13 cellular contexts compared by ENCODE assay signal in the genomic region with DNA sequence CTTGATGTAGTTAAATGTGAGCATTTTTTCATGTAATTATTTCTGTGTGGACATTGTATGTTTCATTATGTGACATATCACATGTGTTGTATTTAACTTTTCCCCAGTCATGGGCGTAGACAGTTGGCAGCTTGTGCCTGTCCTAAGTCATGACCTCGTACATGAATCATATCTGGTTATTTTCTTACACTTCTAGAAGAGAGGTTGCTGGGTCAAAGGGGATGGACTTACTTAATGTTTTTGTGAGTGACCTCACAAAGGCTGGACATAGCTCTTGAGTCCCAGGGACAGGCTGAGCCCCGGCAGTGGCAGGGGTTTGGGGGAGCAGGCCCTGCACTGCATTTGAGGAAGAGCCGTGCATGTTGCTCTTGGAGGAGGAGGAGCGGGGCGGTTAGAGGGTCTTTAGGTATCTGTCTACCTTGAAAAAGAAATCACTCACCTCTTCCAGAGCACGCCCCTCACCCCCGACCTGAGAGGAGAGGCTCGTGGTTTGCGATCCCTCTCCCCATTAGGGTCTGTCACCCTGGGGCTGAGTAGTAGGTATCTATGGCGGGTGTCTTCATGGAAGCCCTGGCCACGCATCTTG. TPM values are rescaled to one million over a fixed set of nuclear protein-coding genes. Genes with fewer than 3 reads are reported as not detected.
DNase-seq lines count a peak whose midpoint lies in the region; ATAC-seq, FAIRE-seq and TF ChIP-seq lines count a peak whose summit lies in the region.
"Had no signal": no experiment of that assay in that cellular context is flagged by ENCODE, and none has a peak within 500 bp of the region (broad histone marks: within the 10 kb centered on the region; RNA-seq: fewer than 3 reads in every experiment).

No MANE protein-coding gene starts in this region.

- no peaks in the 10 kb centered on the region for H3K79me2 ChIP-seq in K562 (ENCODE audit: control insufficient read depth, insufficient read depth, low read length)

- no peak for TF ChIP-seq CTCF in HEK293 (tag by site-specific recombination; IDR thresholded peaks at IDR 0.05)
- no peak for TF ChIP-seq CTCF in K562 (IDR thresholded peaks at IDR 0.05 in 2 of 3, conservative IDR thresholded peaks at IDR 0.05 in 1 of 3; ENCODE audit: insufficient read depth in 2 of 3, low read depth in 1 of 3, low read length in 3 of 3)

- H3K36me3 ChIP-seq in HEK293 (ENCODE audit: control insufficient read depth in 2 of 2, insufficient read depth in 1 of 2, low read length in 2 of 2) (peaks cover 37 to 60% of the 10 kb centered on the region in 2 experiments), K562 (ENCODE audit: control insufficient read depth, insufficient read depth, low read length) (peaks cover 61% of the 10 kb centered on the region)

- H3K4me1 Mint-ChIP-seq in stimulated activated naive B cell treated with anti-CD40 and anti-IgM and Interleukin-4, amounts not matched to agents 10 μg/mL and 1 μg/mL and 100 μg/mL, for 72 hours: peaks cover 17 to 23% of the 10 kb centered on the region in 2 donors
- no peaks in the 10 kb centered on the region for H3K4me1 Mint-ChIP-seq in stimulated activated effector memory CD8-positive, alpha-beta T cell treated with anti-CD3 and anti-CD28 coated beads, Interleukin-12 subunit alpha, Interleukin-12 subunit beta, amount 100 ng/mL, for 72 hours
- H3K4me1 Mint-ChIP-seq: brain, neural progenitor cell had no signal

- H3K4me1 ChIP-seq in HEK293 (ENCODE audit: control insufficient read depth, insufficient read depth, low read length): no peaks in the 10 kb centered on the region
- H3K4me1 ChIP-seq in K562 (replicated peaks in 1 of 2; ENCODE audit: control insufficient read depth in 2 of 2, insufficient read depth in 2 of 2, low read length in 2 of 2): no peaks in the 10 kb centered on the region
- H3K4me1 ChIP-seq: neural progenitor cell had no signal

- no peak for FAIRE-seq in K562 (lab: Jason Lieb, UNC)

- peak overlapping the region; percentile 63 for H3K27ac Mint-ChIP-seq in stimulated activated naive B cell treated with anti-CD40 and anti-IgM and Interleukin-4, amounts not matched to agents 10 μg/mL and 1 μg/mL and 100 μg/mL, for 72 hours
- H3K27ac Mint-ChIP-seq in stimulated activated effector memory CD8-positive, alpha-beta T cell treated with anti-CD3 and anti-CD28 coated beads, Interleukin-12 subunit alpha, Interleukin-12 subunit beta, amount 100 ng/mL, for 72 hours: no peak overlapping the region
- H3K27ac Mint-ChIP-seq: neural progenitor cell had no signal

- H3K9ac ChIP-seq in K562 (ENCODE audit: insufficient read depth in 1 of 2, low read depth in 2 of 2, low read length in 2 of 2): 0 out of 4 replicates have a peak overlapping the region, but pooled peaks of 1 of the 2 experiments have one; percentile 61
- H3K9ac ChIP-seq: KMS-11, neural progenitor cell had no signal

- WGBS in K562 (ENCODE audit: insufficient coverage, low coverage, missing lambda C conversion rate): 89% methylated on average over 12 of the region's 12 CpGs

- no TSS peak for BruUV-seq in K562 (replicated peaks; lab: Mats Ljungman, UMichigan)

- H3K9me3 ChIP-seq in HEK293 (ENCODE audit: control insufficient read depth, insufficient read depth, low read depth, low read length) (no peaks in the 10 kb centered on the region), K562 (replicated peaks; ENCODE audit: control insufficient read depth, insufficient read depth, low read depth, low read length) (no peaks in the 10 kb centered on the region)

- 0 out of 2 replicates have a peak, but pooled peaks cover 3% of the 10 kb centered on the region for H4K20me1 ChIP-seq in K562 (replicated peaks; ENCODE audit: control insufficient read depth, insufficient read depth, low read length)

- H3K4me3 ChIP-seq in HEK293 (ENCODE audit: low read depth, low read length): no peak overlapping the region
- H3K4me3 ChIP-seq in K562: no peak overlapping the region
- H3K4me3 ChIP-seq: neural progenitor cell had no signal

- no peak for TF ChIP-seq RAD21 in K562 (CRISPR knock-in tag; conservative IDR thresholded peaks at IDR 0.05 in 1 of 2, IDR thresholded peaks at IDR 0.05 in 1 of 2)

- TF ChIP-seq EP300 in K562 (IDR thresholded peaks at IDR 0.05; ENCODE audit: low read length): no peak

- no peak for DNase-seq in K562 (ENCODE audit: extremely low read depth in 1 of 4, low spot score in 3 of 4)
- peak; percentile 79 for DNase-seq in iris pigment epithelial cell (ENCODE audit: low read depth)
- no peak for DNase-seq in stimulated activated naive B cell treated with anti-CD40 and anti-IgM and Interleukin-4, amounts not matched to agents 10 μg/mL and 1 μg/mL and 100 μg/mL, for 72 hours
- no peak for DNase-seq in NCI-H1105 (lab: John Stamatoyannopoulos, UW)
- no peak for DNase-seq in stimulated activated effector memory CD8-positive, alpha-beta T cell treated with anti-CD3 and anti-CD28 coated beads, Interleukin-12 subunit alpha, Interleukin-12 subunit beta, amount 100 ng/mL, for 72 hours (ENCODE audit: low spot score in 2 of 2)
- DNase-seq: activated CD4-positive, alpha-beta T cell treated with anti-CD3 and anti-CD28 coated beads for 48 hours; hippocampal formation had no signal

- H3K27me3 Mint-ChIP-seq in stimulated activated naive B cell treated with anti-CD40 and anti-IgM and Interleukin-4, amounts not matched to agents 10 μg/mL and 1 μg/mL and 100 μg/mL, for 72 hours: no peaks in the 10 kb centered on the region

- intact Hi-C loops in K562 (cut with micrococcal nuclease): no loop called here

- POLR2A ChIA-PET in HEK293 (lab: Yijun Ruan, JAX): no interaction called here
- POLR2A ChIA-PET in K562 (lab: Yijun Ruan, JAX): interaction anchor here (0.5 to 0.6 kb wide), 2 partner anchors 39 to 564 kb away, joined by 3 read pairs; no protein-coding TSS in a partner anchor

- no peak overlapping the region for H3K4me2 ChIP-seq in K562 (ENCODE audit: insufficient read depth, low read length)
- H3K4me2 ChIP-seq: KMS-11, neural progenitor cell had no signal

- in situ Hi-C loops in K562 (cut with MboI): no loop called here

- H3K36me3 Mint-ChIP-seq in stimulated activated naive B cell treated with anti-CD40 and anti-IgM and Interleukin-4, amounts not matched to agents 10 μg/mL and 1 μg/mL and 100 μg/mL, for 72 hours: peaks cover 45 to 65% of the 10 kb centered on the region in 2 donors
- peaks cover 12% of the 10 kb centered on the region for H3K36me3 Mint-ChIP-seq in stimulated activated effector memory CD8-positive, alpha-beta T cell treated with anti-CD3 and anti-CD28 coated beads, Interleukin-12 subunit alpha, Interleukin-12 subunit beta, amount 100 ng/mL, for 72 hours

- peak; percentile 26; the same call in 2 of the 3 replicates for ATAC-seq in K562
- no peak for ATAC-seq in stimulated activated naive B cell treated with anti-CD40 and anti-IgM and Interleukin-4, amounts not matched to agents 10 μg/mL and 1 μg/mL and 100 μg/mL, for 72 hours (replicated peaks)
- ATAC-seq in HG02852 (IDR thresholded peaks at IDR 0.05; ENCODE audit: unreplicated experiment): no peak
- ATAC-seq in stimulated activated effector memory CD8-positive, alpha-beta T cell treated with anti-CD3 and anti-CD28 coated beads, Interleukin-12 subunit alpha, Interleukin-12 subunit beta, amount 100 ng/mL, for 72 hours: no peak
- no peak for ATAC-seq in GM21825 (IDR thresholded peaks at IDR 0.05; ENCODE audit: unreplicated experiment)

- H3K27me3 ChIP-seq in K562 (ENCODE audit: control insufficient read depth in 2 of 2, insufficient read depth in 2 of 2, low read length in 2 of 2): no peaks in the 10 kb centered on the region
- H3K27me3 ChIP-seq: neural progenitor cell had no signal

- CTCF ChIA-PET in HEK293 (lab: Yijun Ruan, JAX): no interaction called here
- CTCF ChIA-PET in K562 (lab: Yijun Ruan, JAX; ENCODE audit: low intra/inter-chr PET ratio): no interaction called here

- TF ChIP-seq POLR2A in K562 (conservative IDR thresholded peaks at IDR 0.05): no peak

- H2AFZ ChIP-seq in K562 (ENCODE audit: low read depth, low read length): no peak overlapping the region
- H2AFZ ChIP-seq: neural progenitor cell had no signal

- no peaks in the 10 kb centered on the region for H3K9me1 ChIP-seq in K562 (ENCODE audit: control insufficient read depth, insufficient read depth, low read length)

- H3K4me3 Mint-ChIP-seq in stimulated activated naive B cell treated with anti-CD40 and anti-IgM and Interleukin-4, amounts not matched to agents 10 μg/mL and 1 μg/mL and 100 μg/mL, for 72 hours: no peak overlapping the region
- H3K4me3 Mint-ChIP-seq in stimulated activated effector memory CD8-positive, alpha-beta T cell treated with anti-CD3 and anti-CD28 coated beads, Interleukin-12 subunit alpha, Interleukin-12 subunit beta, amount 100 ng/mL, for 72 hours: no peak overlapping the region
- H3K4me3 Mint-ChIP-seq: brain, neural progenitor cell had no signal

- H3K27ac ChIP-seq in HEK293 (ENCODE audit: extremely low read depth, low read depth, low read length) (no peak overlapping the region), K562 (ENCODE audit: extremely low read depth, low read depth, low read length) (no peak overlapping the region)
- H3K27ac ChIP-seq: KMS-11, neural progenitor cell had no signal

- H3K9me3 Mint-ChIP-seq in stimulated activated naive B cell treated with anti-CD40 and anti-IgM and Interleukin-4, amounts not matched to agents 10 μg/mL and 1 μg/mL and 100 μg/mL, for 72 hours: no peaks in the 10 kb centered on the region
- no peaks in the 10 kb centered on the region for H3K9me3 Mint-ChIP-seq in stimulated activated effector memory CD8-positive, alpha-beta T cell treated with anti-CD3 and anti-CD28 coated beads, Interleukin-12 subunit alpha, Interleukin-12 subunit beta, amount 100 ng/mL, for 72 hours
- H3K9me3 Mint-ChIP-seq: neural progenitor cell had no signal

TF ChIP-seq in K562, 482 proteins besides CTCF, POLR2A, EP300 and RAD21 (continues in another document):
- TF ChIP-seq ZNF165 (CRISPR knock-in tag; IDR thresholded peaks at IDR 0.05; ENCODE audit: borderline replicate concordance): no peak

RNA-seq across cellular contexts. Expression of a gene that starts 16.4 kb away (rescaled TPM):
- total RNA-seq in K562 (2011; cell fraction: chromatin; rRNA removed; ENCODE audit: low replicate concordance): 16.2 and 26.5 TPM in 2 replicates
- total RNA-seq in K562 (2011; cell fraction: nucleolus; rRNA removed): 28.2 and 28.3 TPM in 2 replicates
- total RNA-seq in K562 (2011; cell fraction: nucleoplasm; rRNA removed): 31.7 and 44.8 TPM in 2 replicates
- total RNA-seq in K562 (2014; rRNA removed): 19.4 and 24.2 TPM in 2 replicates
- total RNA-seq in K562 (2014; rRNA removed; fragmentation: Illumina TruSeq; extraction: Trizol): 28.5 and 31.3 TPM in 2 replicates
- 31.3 and 36.8 TPM in 2 replicates for total RNA-seq in K562 (2015; rRNA removed; fragmentation: Illumina TruSeq; extraction: Trizol)
- total RNA-seq in K562 (2021): 28.5 and 29.5 TPM in 2 replicates
- 58.0 and 81.8 TPM in 2 replicates for polyA plus RNA-seq in K562 (2011; rRNA removed)
- 45.1 and 64.7 TPM in 2 replicates for polyA plus RNA-seq in K562 (2011; cell fraction: cytosol; rRNA removed)
- 34.8 and 50.8 TPM in 2 replicates for polyA plus RNA-seq in K562 (2011; cell fraction: nucleus; rRNA removed)
- 24.4 and 31.8 TPM in 2 replicates for polyA plus RNA-seq in K562 (2012)
- polyA plus RNA-seq in K562 (2014; fragmentation: Illumina TruSeq; extraction: Trizol): 35.4 and 44.8 TPM in 2 replicates
- 1 to 10 TPM; 6.7 to 8.4 TPM for polyA plus RNA-seq in K562 (2014; fragmentation: Nextera tagmentation; extraction: Ambion mirVana)
- 27.8 and 32.9 TPM in 2 replicates for polyA plus RNA-seq in K562 (2014; rRNA removed)
- 43.8 and 53.1 TPM in 2 replicates for polyA minus RNA-seq in K562 (2011; rRNA and poly(A)+ RNA removed)
- polyA minus RNA-seq in K562 (2011; cell fraction: cytosol; rRNA and poly(A)+ RNA removed): 26.9 and 27.4 TPM in 2 replicates
- 13.1 and 19.8 TPM in 2 replicates for polyA minus RNA-seq in K562 (2011; cell fraction: nucleus; rRNA and poly(A)+ RNA removed)
